1 cellular context compared by ENCODE assay signal in genomic region chr2:96509847-96510230, GRCh38.
TF ChIP-seq lines count a peak whose summit lies in the region.

No MANE protein-coding gene starts in this region.

TF ChIP-seq in K562, 482 proteins besides CTCF, POLR2A, EP300 and RAD21:
- no peak for TF ChIP-seq ZKSCAN3 (CRISPR knock-in tag; IDR thresholded peaks at IDR 0.05)
- TF ChIP-seq, protein P1, sequence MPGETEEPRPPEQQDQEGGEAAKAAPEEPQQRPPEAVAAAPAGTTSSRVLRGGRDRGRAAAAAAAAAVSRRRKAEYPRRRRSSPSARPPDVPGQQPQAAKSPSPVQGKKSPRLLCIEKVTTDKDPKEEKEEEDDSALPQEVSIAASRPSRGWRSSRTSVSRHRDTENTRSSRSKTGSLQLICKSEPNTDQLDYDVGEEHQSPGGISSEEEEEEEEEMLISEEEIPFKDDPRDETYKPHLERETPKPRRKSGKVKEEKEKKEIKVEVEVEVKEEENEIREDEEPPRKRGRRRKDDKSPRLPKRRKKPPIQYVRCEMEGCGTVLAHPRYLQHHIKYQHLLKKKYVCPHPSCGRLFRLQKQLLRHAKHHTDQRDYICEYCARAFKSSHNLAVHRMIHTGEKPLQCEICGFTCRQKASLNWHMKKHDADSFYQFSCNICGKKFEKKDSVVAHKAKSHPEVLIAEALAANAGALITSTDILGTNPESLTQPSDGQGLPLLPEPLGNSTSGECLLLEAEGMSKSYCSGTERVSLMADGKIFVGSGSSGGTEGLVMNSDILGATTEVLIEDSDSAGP (CRISPR knock-in tag; IDR thresholded peaks at IDR 0.05): 0 out of 2 replicates have a peak, but pooled peaks have one; percentile 3
- TF ChIP-seq, protein P2, sequence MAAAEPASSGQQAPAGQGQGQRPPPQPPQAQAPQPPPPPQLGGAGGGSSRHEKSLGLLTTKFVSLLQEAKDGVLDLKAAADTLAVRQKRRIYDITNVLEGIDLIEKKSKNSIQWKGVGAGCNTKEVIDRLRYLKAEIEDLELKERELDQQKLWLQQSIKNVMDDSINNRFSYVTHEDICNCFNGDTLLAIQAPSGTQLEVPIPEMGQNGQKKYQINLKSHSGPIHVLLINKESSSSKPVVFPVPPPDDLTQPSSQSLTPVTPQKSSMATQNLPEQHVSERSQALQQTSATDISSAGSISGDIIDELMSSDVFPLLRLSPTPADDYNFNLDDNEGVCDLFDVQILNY (CRISPR knock-in tag; IDR thresholded peaks at IDR 0.05): 0 out of 2 replicates have a peak, but pooled peaks have one; percentile 12
